Comparison of ENCODE assay signal across 14 cellular contexts in the genomic region with DNA sequence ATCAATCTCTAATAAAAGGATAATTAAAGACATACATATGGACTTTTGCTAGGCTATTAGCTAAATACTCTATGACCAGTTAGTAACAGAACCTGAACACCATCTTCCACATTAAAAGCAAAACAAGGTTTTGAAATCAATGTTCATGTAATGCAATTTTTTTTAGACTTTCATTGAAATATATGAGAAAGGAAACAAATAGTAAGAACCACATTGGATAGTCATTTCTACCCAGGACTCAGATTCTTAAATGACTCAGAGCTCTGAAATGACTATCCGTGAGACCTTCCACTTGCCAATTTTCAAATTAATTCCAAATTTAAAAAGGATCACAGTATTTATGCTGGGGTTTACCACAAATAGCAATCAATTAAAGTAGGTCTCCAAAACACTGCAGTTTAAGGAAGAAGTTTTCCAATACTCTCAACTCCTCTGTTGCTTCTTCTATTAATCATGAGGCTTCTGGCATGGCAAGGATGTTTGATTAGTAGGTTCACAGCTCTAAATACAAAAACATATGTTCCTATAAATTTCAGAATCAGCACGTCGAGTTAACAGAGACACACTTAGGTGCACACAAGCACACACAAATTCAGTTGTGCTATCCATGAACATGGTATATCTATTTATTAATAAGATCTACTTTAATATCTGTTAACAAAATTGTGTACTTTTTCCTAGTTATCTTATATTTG.
DNase-seq lines count a peak whose midpoint lies in the region; ATAC-seq and TF ChIP-seq lines count a peak whose summit lies in the region.
"Had no signal": no experiment of that assay in that cellular context is flagged by ENCODE, and none has a peak within 500 bp of the region (broad histone marks: within the 10 kb centered on the region; RNA-seq: fewer than 3 reads in every experiment).

No MANE protein-coding gene starts in this region.

- no peaks in the 10 kb centered on the region for H3K27me3 ChIP-seq in GM06990 (replicated peaks; ENCODE audit: control insufficient read depth, insufficient read depth, low read length)
- H3K27me3 ChIP-seq: heart left ventricle, suprapubic skin had no signal

- no peaks in the 10 kb centered on the region for H3K27me3 Mint-ChIP-seq in activated naive CD8-positive, alpha-beta T cell treated with anti-CD3 and anti-CD28 coated beads for 36 hours

- no peak for TF ChIP-seq CTCF in GM06990 (IDR thresholded peaks at IDR 0.05; ENCODE audit: insufficient read depth, low read length, poor library complexity, severe bottlenecking)

- H3K4me3 Mint-ChIP-seq in activated naive CD8-positive, alpha-beta T cell treated with anti-CD3 and anti-CD28 coated beads for 36 hours, result no peak overlapping the region

- peaks cover 28% of the 10 kb centered on the region for H3K36me3 Mint-ChIP-seq in activated naive CD8-positive, alpha-beta T cell treated with anti-CD3 and anti-CD28 coated beads for 36 hours

- peak overlapping the region; percentile 65 for H3K27ac Mint-ChIP-seq in activated naive CD8-positive, alpha-beta T cell treated with anti-CD3 and anti-CD28 coated beads for 36 hours

- peak; percentile 47 for DNase-seq in GM06990 (ENCODE audit: extremely low read depth, insufficient read length)
- no peak for DNase-seq in activated naive CD8-positive, alpha-beta T cell treated with anti-CD3 and anti-CD28 coated beads for 36 hours
- DNase-seq in DMS53 treated with DMSO at 0.1 percent for 48 hours (lab: John Stamatoyannopoulos, UW; ENCODE audit: unreplicated experiment), result no peak
- no peak for DNase-seq in NCI-H1436 treated with DMSO at 0.1 percent for 48 hours (lab: John Stamatoyannopoulos, UW)
- no peak for DNase-seq in mesenteric fat pad (ENCODE audit: low spot score)
- DNase-seq: activated CD8-positive, alpha-beta memory T cell treated with anti-CD3 and anti-CD28 coated beads, Interleukin-2, amount 50 U/mL, for 48 hours; amniotic stem cell; heart left ventricle; kidney; NCI-H1048 had no signal

- H3K9me3 Mint-ChIP-seq in activated naive CD8-positive, alpha-beta T cell treated with anti-CD3 and anti-CD28 coated beads for 36 hours, result peaks cover 35% of the 10 kb centered on the region

- H3K4me3 ChIP-seq in GM06990 (replicated peaks; ENCODE audit: low read depth, low read length), result no peak overlapping the region
- H3K4me3 ChIP-seq: heart left ventricle, suprapubic skin had no signal

- ATAC-seq in GM18868 (IDR thresholded peaks at IDR 0.05; ENCODE audit: unreplicated experiment) (peak; percentile 74), HG02884 (IDR thresholded peaks at IDR 0.05; ENCODE audit: unreplicated experiment) (peak; percentile 98), HG03045 (IDR thresholded peaks at IDR 0.05; ENCODE audit: unreplicated experiment) (no peak)
- ATAC-seq: heart left ventricle had no signal

- H3K36me3 ChIP-seq in GM06990 (ENCODE audit: control insufficient read depth, insufficient read depth, low read length), result no peaks in the 10 kb centered on the region
- H3K36me3 ChIP-seq: heart left ventricle, suprapubic skin had no signal

- peaks cover 11% of the 10 kb centered on the region for H3K4me1 Mint-ChIP-seq in activated naive CD8-positive, alpha-beta T cell treated with anti-CD3 and anti-CD28 coated beads for 36 hours
